34 cellular contexts compared by ENCODE assay signal in genomic region chrX:143461616-143462015, GRCh38. TPM values are rescaled to one million over a fixed set of nuclear protein-coding genes. Genes with fewer than 3 reads are reported as not detected.
"Had no signal": no experiment of that assay in that cellular context is flagged by ENCODE, and none has a peak within 500 bp of the region (broad histone marks: within the 10 kb centered on the region; RNA-seq: fewer than 3 reads in every experiment).

No MANE protein-coding gene starts in this region.

- H3K4me1 ChIP-seq: Peyer's patch, SJSA1 had no signal

- FAIRE-seq: TTC549 had no signal

- H3K4me1 Mint-ChIP-seq: activated CD4-positive, alpha-beta T cell treated with anti-CD3 and anti-CD28 coated beads, Interleukin-2, amount 10 ng/mL, durations not matched to agents 24 days and 14 days; activated naive CD4-positive, alpha-beta T cell treated with anti-CD3 and anti-CD28 coated beads, Interleukin-2, amount 50 U/mL, for 24 hours; activated naive CD8-positive, alpha-beta T cell treated with anti-CD3 and anti-CD28 coated beads, Interleukin-2, amount 10 ng/mL, durations not matched to agents 7 days and 5 days; brain had no signal

- H3K9ac ChIP-seq: SK-N-SH had no signal

- H3K27ac ChIP-seq: Peyer's patch, SJSA1 had no signal

- H3K4me3 ChIP-seq: MG63, Peyer's patch, SJSA1 had no signal

- H3K4me2 ChIP-seq: SK-N-SH had no signal

- H3K9me3 Mint-ChIP-seq: activated CD4-positive, alpha-beta T cell treated with anti-CD3 and anti-CD28 coated beads, Interleukin-2, amount 10 ng/mL, durations not matched to agents 24 days and 14 days; activated naive CD4-positive, alpha-beta T cell treated with anti-CD3 and anti-CD28 coated beads, Interleukin-2, amount 50 U/mL, for 24 hours had no signal

- H3K27me3 Mint-ChIP-seq: activated CD4-positive, alpha-beta T cell treated with anti-CD3 and anti-CD28 coated beads, Interleukin-2, amount 10 ng/mL, durations not matched to agents 24 days and 14 days; activated naive CD4-positive, alpha-beta T cell treated with anti-CD3 and anti-CD28 coated beads, Interleukin-2, amount 50 U/mL, for 24 hours; activated naive CD8-positive, alpha-beta T cell treated with anti-CD3 and anti-CD28 coated beads, Interleukin-2, amount 10 ng/mL, durations not matched to agents 7 days and 5 days; brain had no signal

- H3K27ac Mint-ChIP-seq: activated CD4-positive, alpha-beta T cell treated with anti-CD3 and anti-CD28 coated beads, Interleukin-2, amount 10 ng/mL, durations not matched to agents 24 days and 14 days; activated CD8-positive, alpha-beta T cell treated with anti-CD3 and anti-CD28 coated beads, Interleukin-2, amount 10 ng/mL, durations not matched to agents 7 days and 5 days; activated naive CD4-positive, alpha-beta T cell treated with anti-CD3 and anti-CD28 coated beads, Interleukin-2, amount 50 U/mL, for 24 hours; activated naive CD8-positive, alpha-beta T cell treated with anti-CD3 and anti-CD28 coated beads, Interleukin-2, amount 10 ng/mL, durations not matched to agents 7 days and 5 days; activated T-cell treated with anti-CD3 and anti-CD28 coated beads, Interleukin-2, amount 50 U/mL, for 24 hours; activated T-helper 2 cell treated with anti-CD3 and anti-CD28 coated beads, Interferon-gamma antibody, Interleukin-2, Interleukin-4, amounts not matched to agents 10 μg/mL and 5 μg/mL and 100 μg/mL, durations not matched to agents 14 hours and 24 hours and 36 hours; brain; T-helper 1 cell treated with Interleukin-12 subunit alpha and Interleukin-12 subunit beta and Interleukin-4 antibody, amounts not matched to agents 30 μg/mL and 1 μg/mL, for 36 hours; T-helper 2 cell treated with Interferon-gamma antibody and Interleukin-4, amounts not matched to agents 5 μg/mL and 100 μg/mL, for 36 hours had no signal

- H3K36me3 ChIP-seq: MG63, Peyer's patch, SJSA1 had no signal

- H3K9me2 ChIP-seq: SK-N-SH had no signal

- H3K27me3 ChIP-seq: MG63, Peyer's patch, SJSA1 had no signal

- H3K9me3 ChIP-seq: MG63, Peyer's patch, SJSA1, SK-N-SH had no signal

- H3K36me3 Mint-ChIP-seq: activated naive CD4-positive, alpha-beta T cell treated with anti-CD3 and anti-CD28 coated beads, Interleukin-2, amount 50 U/mL, for 24 hours; activated naive CD8-positive, alpha-beta T cell treated with anti-CD3 and anti-CD28 coated beads, Interleukin-2, amount 10 ng/mL, durations not matched to agents 7 days and 5 days; brain had no signal

- H3K4me3 Mint-ChIP-seq: activated CD4-positive, alpha-beta T cell treated with anti-CD3 and anti-CD28 coated beads, Interleukin-2, amount 10 ng/mL, durations not matched to agents 24 days and 14 days; activated CD8-positive, alpha-beta T cell treated with anti-CD3 and anti-CD28 coated beads, Interleukin-2, amount 10 ng/mL, durations not matched to agents 7 days and 5 days; activated naive CD4-positive, alpha-beta T cell treated with anti-CD3 and anti-CD28 coated beads, Interleukin-2, amount 50 U/mL, for 24 hours; activated naive CD8-positive, alpha-beta T cell treated with anti-CD3 and anti-CD28 coated beads, Interleukin-2, amount 10 ng/mL, durations not matched to agents 7 days and 5 days; activated T-cell treated with anti-CD3 and anti-CD28 coated beads, Interleukin-2, amount 50 U/mL, for 24 hours; brain; T-helper 1 cell treated with Interleukin-12 subunit alpha and Interleukin-12 subunit beta and Interleukin-4 antibody, amounts not matched to agents 30 μg/mL and 1 μg/mL, for 36 hours; T-helper 2 cell treated with Interferon-gamma antibody and Interleukin-4, amounts not matched to agents 5 μg/mL and 100 μg/mL, for 36 hours had no signal

- DNase-seq: activated CD4-positive, alpha-beta T cell treated with anti-CD3 and anti-CD28 coated beads, Interleukin-2, amount 10 ng/mL, durations not matched to agents 24 days and 14 days; activated CD4-positive, alpha-beta T cell treated with anti-CD3 and anti-CD28 coated beads, Interleukin-2, amount 50 U/mL, for 48 hours; activated CD8-positive, alpha-beta T cell treated with anti-CD3 and anti-CD28 coated beads, Interleukin-2, amount 10 ng/mL, durations not matched to agents 7 days and 5 days; activated gamma-delta T cell; activated naive CD4-positive, alpha-beta T cell treated with Interleukin-2 at 50 U/mL for 16 hours; activated naive CD8-positive, alpha-beta T cell treated with anti-CD3 and anti-CD28 coated beads, Interleukin-2, amount 10 ng/mL, durations not matched to agents 7 days and 5 days; activated T-cell treated with anti-CD3 and anti-CD28 coated beads, Interleukin-2, amount 50 U/mL, for 24 hours; central memory CD4-positive, alpha-beta T cell; Karpas-422; KBM-7; MG63; NCI-H1048; NCI-H1105 treated with DMSO at 0.1 percent for 48 hours; NCI-H1436; NCI-H1694; NCI-H1930; NCI-H2081 treated with DMSO at 0.1 percent for 48 hours; NCI-H2171 treated with DMSO at 0.1 percent for 48 hours; NCI-H2227 treated with DMSO at 0.1 percent for 48 hours; NCI-H446; NCI-H510A treated with DMSO at 0.1 percent for 48 hours; NCI-H526 treated with DMSO at 0.1 percent for 48 hours; Peyer's patch; RPMI8226; SHP77 treated with DMSO at 0.1 percent for 48 hours; SK-N-SH had no signal

RNA-seq across cellular contexts. Expression of gene SPANXN3, which starts 55.7 kb away (rescaled TPM):
- total RNA-seq: activated CD4-positive, alpha-beta T cell treated with anti-CD3 and anti-CD28 coated beads, Interleukin-2, amount 10 ng/mL, durations not matched to agents 24 days and 14 days; activated CD8-positive, alpha-beta T cell treated with anti-CD3 and anti-CD28 coated beads, Interleukin-2, amount 10 ng/mL, durations not matched to agents 7 days and 5 days; activated naive CD8-positive, alpha-beta T cell treated with anti-CD3 and anti-CD28 coated beads, Interleukin-2, amount 10 ng/mL, durations not matched to agents 7 days and 5 days; activated T-helper 2 cell treated with anti-CD3 and anti-CD28 coated beads, Interferon-gamma antibody, Interleukin-2, Interleukin-4, amounts not matched to agents 10 μg/mL and 5 μg/mL and 100 μg/mL, durations not matched to agents 14 hours and 24 hours and 36 hours; Peyer's patch; SJSA1 had no signal
- polyA plus RNA-seq: adipose tissue, SK-N-SH had no signal
